24 cellular contexts compared by ENCODE assay signal in the genomic region with DNA sequence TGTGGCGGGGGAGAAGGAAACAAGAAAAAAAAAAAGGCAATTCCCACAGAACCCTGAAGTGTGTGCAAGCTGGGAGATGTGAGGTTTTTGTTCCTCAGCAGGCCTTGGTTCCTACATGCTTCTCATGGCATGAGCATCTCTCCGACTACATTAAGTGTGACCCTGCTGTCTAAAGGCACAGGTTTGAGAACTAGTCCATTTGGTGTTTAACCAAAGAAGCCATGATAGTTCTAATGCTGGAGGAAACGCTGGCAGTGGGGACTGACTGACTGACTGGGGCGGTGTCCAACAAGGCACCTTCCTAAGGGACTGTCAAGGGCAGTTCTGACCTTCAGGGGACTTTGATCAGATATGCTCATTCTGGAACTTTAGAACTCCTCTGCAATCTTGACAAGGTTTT.
"Had no signal": no experiment of that assay in that cellular context is flagged by ENCODE, and none has a peak within 500 bp of the region (broad histone marks: within the 10 kb centered on the region; RNA-seq: fewer than 3 reads in every experiment).

No MANE protein-coding gene starts in this region.

- H3K27ac Mint-ChIP-seq: activated CD4-positive, alpha-beta T cell treated with anti-CD3 and anti-CD28 coated beads, Interleukin-2, amount 10 ng/mL, durations not matched to agents 24 days and 14 days; activated CD8-positive, alpha-beta T cell treated with anti-CD3 and anti-CD28 coated beads for 36 hours; activated naive CD4-positive, alpha-beta T cell treated with anti-CD3 and anti-CD28 coated beads, Interleukin-2, amount 50 U/mL, for 24 hours; stimulated activated naive CD8-positive, alpha-beta T cell treated with anti-CD3 and anti-CD28 coated beads, Interleukin-15, Interleukin-2, amounts not matched to agents 100 ng/mL and 50 ng/mL, for 24 hours had no signal

- ATAC-seq: activated CD8-positive, alpha-beta T cell treated with anti-CD3 and anti-CD28 coated beads for 36 hours; heart left ventricle; left cardiac atrium; natural killer cell treated with Interleukin-12 subunit alpha and Interleukin-12 subunit beta and Interleukin-15 and Interleukin-18, amount 100 ng/mL, for 72 hours had no signal

- H3K27me3 ChIP-seq: adrenal gland, ascending aorta, brain microvascular endothelial cell, esophagus squamous epithelium, heart left ventricle, ovary, right atrium auricular region, thyroid gland had no signal

- H3K4me3 ChIP-seq: adrenal gland, ascending aorta, heart left ventricle, ovary, prostate gland, right atrium auricular region, thyroid gland had no signal

- H3K36me3 ChIP-seq: ovary, prostate gland had no signal

- DNase-seq: activated CD4-positive, alpha-beta T cell treated with anti-CD3 and anti-CD28 coated beads, Interleukin-2, amount 10 ng/mL, durations not matched to agents 24 days and 14 days; activated CD4-positive, CD25-positive, alpha-beta regulatory T cell; activated CD8-positive, alpha-beta T cell treated with anti-CD3 and anti-CD28 coated beads for 36 hours; activated gamma-delta T cell treated with Interleukin-2 at 50 U/mL for 16 hours; activated T-cell treated with anti-CD3 and anti-CD28 coated beads, Interleukin-2, amount 50 U/mL, for 1 hour; adrenal gland; brain microvascular endothelial cell; central memory CD4-positive, alpha-beta T cell; esophagus squamous epithelium; heart left ventricle; left cardiac atrium; midbrain; ovary; stimulated activated CD4-positive, alpha-beta T cell treated with anti-CD3 and anti-CD28 coated beads, Interleukin-4, amount 100 ng/mL, for 24 hours; substantia nigra; T1000; thyroid gland had no signal

- H3K9me3 Mint-ChIP-seq: activated CD4-positive, alpha-beta T cell treated with anti-CD3 and anti-CD28 coated beads, Interleukin-2, amount 10 ng/mL, durations not matched to agents 24 days and 14 days; activated CD8-positive, alpha-beta T cell treated with anti-CD3 and anti-CD28 coated beads for 36 hours; activated naive CD4-positive, alpha-beta T cell treated with anti-CD3 and anti-CD28 coated beads, Interleukin-2, amount 50 U/mL, for 24 hours; natural killer cell treated with Interleukin-12 subunit alpha and Interleukin-12 subunit beta and Interleukin-15 and Interleukin-18, amount 100 ng/mL, for 72 hours; stimulated activated naive CD8-positive, alpha-beta T cell treated with anti-CD3 and anti-CD28 coated beads, Interleukin-15, Interleukin-2, amounts not matched to agents 100 ng/mL and 50 ng/mL, for 24 hours had no signal

- H3K27me3 Mint-ChIP-seq: activated CD4-positive, alpha-beta T cell treated with anti-CD3 and anti-CD28 coated beads, Interleukin-2, amount 10 ng/mL, durations not matched to agents 24 days and 14 days; activated CD8-positive, alpha-beta T cell treated with anti-CD3 and anti-CD28 coated beads for 36 hours; activated naive CD4-positive, alpha-beta T cell treated with anti-CD3 and anti-CD28 coated beads, Interleukin-2, amount 50 U/mL, for 24 hours; natural killer cell treated with Interleukin-12 subunit alpha and Interleukin-12 subunit beta and Interleukin-15 and Interleukin-18, amount 100 ng/mL, for 72 hours; stimulated activated naive CD8-positive, alpha-beta T cell treated with anti-CD3 and anti-CD28 coated beads, Interleukin-15, Interleukin-2, amounts not matched to agents 100 ng/mL and 50 ng/mL, for 24 hours had no signal

- H3K9me3 ChIP-seq: adrenal gland, ascending aorta, esophagus squamous epithelium, heart left ventricle, neutrophil, ovary, prostate gland, right atrium auricular region, thyroid gland had no signal

- H3K27ac ChIP-seq: adrenal gland, ascending aorta, brain microvascular endothelial cell, esophagus squamous epithelium, heart left ventricle, neutrophil, ovary, prostate gland, right atrium auricular region, thyroid gland had no signal

- H3K4me1 ChIP-seq: prostate gland had no signal

- H3K4me3 Mint-ChIP-seq: activated CD4-positive, alpha-beta T cell treated with anti-CD3 and anti-CD28 coated beads, Interleukin-2, amount 10 ng/mL, durations not matched to agents 24 days and 14 days; activated CD8-positive, alpha-beta T cell treated with anti-CD3 and anti-CD28 coated beads for 36 hours; activated naive CD4-positive, alpha-beta T cell treated with anti-CD3 and anti-CD28 coated beads, Interleukin-2, amount 50 U/mL, for 24 hours; natural killer cell treated with Interleukin-12 subunit alpha and Interleukin-12 subunit beta and Interleukin-15 and Interleukin-18, amount 100 ng/mL, for 72 hours; stimulated activated naive CD8-positive, alpha-beta T cell treated with anti-CD3 and anti-CD28 coated beads, Interleukin-15, Interleukin-2, amounts not matched to agents 100 ng/mL and 50 ng/mL, for 24 hours had no signal
